ENCODE assay signal across 24 cellular contexts in the genomic region with DNA sequence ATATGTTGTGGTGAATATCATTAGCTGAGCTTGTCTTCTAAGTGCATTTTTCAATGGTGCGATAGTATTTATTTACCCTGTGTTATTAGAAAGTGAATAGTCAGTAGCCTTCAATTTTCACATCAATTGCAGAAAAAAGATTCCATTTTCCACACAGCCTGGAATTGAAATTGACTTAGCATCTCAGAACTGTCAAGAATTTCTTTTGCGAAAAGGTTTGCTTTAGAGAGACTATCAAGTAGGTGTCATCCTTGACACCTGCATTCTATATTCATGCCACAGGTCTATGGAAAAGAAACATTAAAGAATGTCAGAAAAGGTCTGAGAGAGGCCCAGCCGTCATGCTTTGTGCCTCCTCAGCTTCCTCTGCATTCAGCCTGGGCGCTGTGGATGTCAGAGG.
"Had no signal": no experiment of that assay in that cellular context is flagged by ENCODE, and none has a peak within 500 bp of the region (broad histone marks: within the 10 kb centered on the region; RNA-seq: fewer than 3 reads in every experiment).

No MANE protein-coding gene starts in this region.

- H3K36me3 ChIP-seq: stomach, suprapubic skin, thoracic aorta, thyroid gland, tibial artery, transverse colon, upper lobe of left lung, upper lobe of right lung, uterus, vagina had no signal

- H3K27me3 ChIP-seq: stomach, suprapubic skin, testis, thyroid gland, tibial artery, tibial nerve, transverse colon, upper lobe of left lung, upper lobe of right lung, uterus, vagina had no signal

- DNase-seq: stimulated activated CD4-positive, alpha-beta T cell treated with anti-CD3 and anti-CD28 coated beads, Interleukin-2, amount 100 ng/mL, for 48 hours; stimulated activated CD4-positive, alpha-beta T cell treated with anti-CD3 and anti-CD28 coated beads, Interleukin-4, amount 100 ng/mL, for 1 hour; stimulated activated CD4-positive, alpha-beta T cell treated with anti-CD3 and anti-CD28 coated beads, Interleukin-4, amount 100 ng/mL, for 24 hours; stimulated activated CD4-positive, alpha-beta T cell treated with anti-CD3 and anti-CD28 coated beads, Interleukin-4, amount 100 ng/mL, for 4 hours; stimulated activated CD8-positive, alpha-beta memory T cell treated with anti-CD3 and anti-CD28 coated beads, Interleukin-4, amount 100 ng/mL, for 48 hours; stimulated activated naive B cell treated with anti-CD40 and anti-IgM and Interleukin-4, amounts not matched to agents 10 μg/mL and 1 μg/mL and 100 μg/mL, for 72 hours; stimulated activated naive CD4-positive, alpha-beta T cell; stimulated activated naive CD4-positive, alpha-beta T cell treated with Interleukin-2 at 50 U/mL for 16 hours; stimulated activated naive CD8-positive, alpha-beta T cell treated with anti-CD3 and anti-CD28 coated beads, Interleukin-15, amount 100 ng/mL, for 72 hours; stimulated activated naive CD8-positive, alpha-beta T cell treated with anti-CD3 and anti-CD28 coated beads, Interleukin-15, Interleukin-2, amounts not matched to agents 100 U/mL and 50 U/mL, for 24 hours; stomach; substantia nigra; testis; thyroid gland; tibial artery; transverse colon; trophoblast cell; upper lobe of left lung; upper lobe of right lung; uterus had no signal

- H3K9me3 ChIP-seq: stomach, suprapubic skin, testis, thoracic aorta, thyroid gland, tibial artery, tibial nerve, transverse colon, upper lobe of left lung, upper lobe of right lung, uterus, vagina had no signal

- H3K27ac ChIP-seq: stomach, suprapubic skin, testis, thoracic aorta, thyroid gland, tibial artery, tibial nerve, transverse colon, upper lobe of left lung, upper lobe of right lung, uterus, vagina had no signal

- H3K4me3 ChIP-seq: stomach, suprapubic skin, testis, thoracic aorta, thyroid gland, tibial artery, tibial nerve, transverse colon, upper lobe of left lung, upper lobe of right lung, uterus, vagina had no signal
